14 cellular contexts compared by ENCODE assay signal in the genomic region with DNA sequence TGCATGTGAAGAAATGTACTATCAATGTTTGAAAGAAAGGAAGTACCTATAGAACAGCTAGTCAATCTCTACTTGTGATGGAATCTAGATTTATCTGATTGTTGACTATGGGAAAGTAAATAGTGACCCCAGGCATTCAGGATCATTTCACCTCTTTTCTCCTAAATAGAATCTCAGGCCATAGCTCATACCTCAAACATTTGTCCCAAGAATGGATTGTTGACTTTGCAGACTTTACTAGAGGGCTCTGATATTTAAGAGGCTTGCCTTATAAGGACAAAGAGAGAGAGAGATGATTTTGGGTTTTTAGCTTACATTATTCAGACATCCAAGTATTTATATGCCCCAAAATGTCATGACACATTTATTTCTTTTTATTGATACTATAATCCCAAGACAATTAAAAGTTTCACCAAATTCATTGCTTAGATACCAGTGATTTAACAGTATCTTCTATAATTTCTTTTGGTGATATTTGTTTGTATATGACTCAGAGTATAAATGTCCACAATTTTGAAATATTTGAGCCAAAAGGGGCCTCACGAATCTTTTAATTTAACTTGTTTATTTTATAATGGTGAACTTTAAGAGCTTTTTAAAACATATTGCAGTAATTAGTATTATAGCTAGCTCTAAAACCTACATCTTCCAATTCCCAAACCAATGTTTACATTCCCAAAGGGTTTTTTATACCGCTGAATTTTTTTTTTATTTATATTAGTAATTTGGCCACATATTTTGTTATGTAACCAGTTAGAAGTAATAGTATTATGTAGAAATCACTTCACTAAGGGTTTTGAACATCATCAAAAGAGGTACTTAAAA.
DNase-seq lines count a peak whose midpoint lies in the region; TF ChIP-seq lines count a peak whose summit lies in the region.
"Had no signal": no experiment of that assay in that cellular context is flagged by ENCODE, and none has a peak within 500 bp of the region (broad histone marks: within the 10 kb centered on the region; RNA-seq: fewer than 3 reads in every experiment).

No MANE protein-coding gene starts in this region.

- H3K79me2 ChIP-seq in SU-DHL-6 (ENCODE audit: insufficient read depth, low read length): no peaks in the 10 kb centered on the region
- no peaks in the 10 kb centered on the region for H3K79me2 ChIP-seq in OCI-LY7 (ENCODE audit: insufficient read depth, low read depth, low read length)

- H3K36me3 ChIP-seq in BJ (ENCODE audit: control insufficient read depth, insufficient read depth, low read length) (no peaks in the 10 kb centered on the region), SU-DHL-6 (ENCODE audit: low read length) (no peaks in the 10 kb centered on the region), OCI-LY7 (ENCODE audit: insufficient read depth, low read length) (no peaks in the 10 kb centered on the region)

- no peaks in the 10 kb centered on the region for H3F3A ChIP-seq in SU-DHL-6 (ENCODE audit: insufficient read depth)

- H3K27me3 ChIP-seq in BJ (ENCODE audit: control insufficient read depth, insufficient read depth, low read length): no peaks in the 10 kb centered on the region
- H3K27me3 ChIP-seq in SU-DHL-6 (ENCODE audit: low read length): no peaks in the 10 kb centered on the region

- H3K9me2 ChIP-seq in SU-DHL-6 (replicated peaks; ENCODE audit: insufficient read depth, low read length): no peaks in the 10 kb centered on the region
- H3K9me2 ChIP-seq in OCI-LY7 (ENCODE audit: insufficient read depth, low read length): no peaks in the 10 kb centered on the region

- H3K4me1 ChIP-seq in OCI-LY7 (ENCODE audit: insufficient read depth, low read length, poor library complexity, severe bottlenecking): no peaks in the 10 kb centered on the region
- H3K4me1 ChIP-seq: A549 had no signal

- TF ChIP-seq CTCF in BJ (IDR thresholded peaks at IDR 0.05; ENCODE audit: insufficient read depth, low read depth, low read length) (no peak), SU-DHL-6 (IDR thresholded peaks at IDR 0.05; ENCODE audit: insufficient read depth, low read length, poor library complexity, severe bottlenecking) (no peak), OCI-LY7 (conservative IDR thresholded peaks at IDR 0.05; ENCODE audit: low read length) (no peak)

- DNase-seq in BJ (ENCODE audit: low read depth) (peak; percentile 69), fibroblast of gingiva (ENCODE audit: low read depth) (peak; percentile 50), OCI-LY7 (ENCODE audit: low spot score) (no peak), A172 (ENCODE audit: low spot score) (no peak)
- DNase-seq in central memory CD4-positive, alpha-beta T cell: no peak
- DNase-seq in effector CD4-positive, alpha-beta T cell: no peak
- DNase-seq: CD4-positive, alpha-beta memory T cell; DMS153; DMS79 treated with DMSO at 0.1 percent for 48 hours; EL had no signal

- H3K9ac ChIP-seq in SU-DHL-6 (ENCODE audit: low read length): no peak overlapping the region

- no TSS peak for BruUV-seq in OCI-LY7 (replicated peaks; lab: Mats Ljungman, UMichigan)

- no peak overlapping the region for H3K27ac ChIP-seq in SU-DHL-6 (ENCODE audit: low read depth, low read length)
- no peak overlapping the region for H3K27ac ChIP-seq in OCI-LY7 (ENCODE audit: low read depth, low read length, poor library complexity, severe bottlenecking)
- H3K27ac ChIP-seq: A549, C4-2B, HL-60 had no signal

- intact Hi-C loops in OCI-LY7 (cut with micrococcal nuclease; ENCODE audit: unreplicated experiment): no loop called here

- H3K4me3 ChIP-seq in BJ (ENCODE audit: low read depth, low read length): no peak overlapping the region
- H3K4me3 ChIP-seq in SU-DHL-6 (ENCODE audit: insufficient read depth, low read length, poor library complexity, severe bottlenecking): no peak overlapping the region
- no peak overlapping the region for H3K4me3 ChIP-seq in OCI-LY7 (ENCODE audit: low read depth, low read length, poor library complexity, severe bottlenecking)
- H3K4me3 ChIP-seq: A549 had no signal

- POLR2A ChIA-PET in BJ (lab: Charles Lee): no interaction called here
- POLR2A ChIA-PET in OCI-LY7 (lab: Charles Lee): interaction anchor here (0.6 to 1.2 kb wide), 2 partner anchors 18 to 256 kb away, joined by 3 read pairs; no protein-coding TSS in a partner anchor

- no peaks in the 10 kb centered on the region for H3K9me3 ChIP-seq in SU-DHL-6 (ENCODE audit: insufficient read depth, low read length)
- H3K9me3 ChIP-seq in OCI-LY7 (ENCODE audit: low read length): no peaks in the 10 kb centered on the region
- H3K9me3 ChIP-seq: A549 had no signal

- CTCF ChIA-PET in BJ (lab: Yijun Ruan, JAX): no interaction called here
- CTCF ChIA-PET in OCI-LY7 (lab: Charles Lee; ENCODE audit: unreplicated experiment): no interaction called here

- H2AFZ ChIP-seq in SU-DHL-6 (ENCODE audit: low read depth, low read length, severe bottlenecking) (peak overlapping the region; percentile 28), OCI-LY7 (ENCODE audit: low read length) (no peak overlapping the region)

- H3K4me2 ChIP-seq in SU-DHL-6 (ENCODE audit: low read depth, low read length, poor library complexity, severe bottlenecking): no peak overlapping the region
- no peak overlapping the region for H3K4me2 ChIP-seq in OCI-LY7 (ENCODE audit: low read length)
- H3K4me2 ChIP-seq: A549 had no signal

- H4K20me1 ChIP-seq in SU-DHL-6 (ENCODE audit: low read depth, low read length) (no peaks in the 10 kb centered on the region), OCI-LY7 (ENCODE audit: insufficient read depth, low read length) (no peaks in the 10 kb centered on the region)

Comparison
In these comparisons a context has a peak if more than half of its experiments do, and no peak if none do; other contexts are left out.
1. DNase-seq: peak in BJ (single experiment) and fibroblast of gingiva (single experiment); none in central memory CD4-positive, alpha-beta T cell (single experiment), OCI-LY7 (single experiment), A172 (single experiment) and effector CD4-positive, alpha-beta T cell (single experiment).